9 cellular contexts compared by ENCODE assay signal in the genomic region with DNA sequence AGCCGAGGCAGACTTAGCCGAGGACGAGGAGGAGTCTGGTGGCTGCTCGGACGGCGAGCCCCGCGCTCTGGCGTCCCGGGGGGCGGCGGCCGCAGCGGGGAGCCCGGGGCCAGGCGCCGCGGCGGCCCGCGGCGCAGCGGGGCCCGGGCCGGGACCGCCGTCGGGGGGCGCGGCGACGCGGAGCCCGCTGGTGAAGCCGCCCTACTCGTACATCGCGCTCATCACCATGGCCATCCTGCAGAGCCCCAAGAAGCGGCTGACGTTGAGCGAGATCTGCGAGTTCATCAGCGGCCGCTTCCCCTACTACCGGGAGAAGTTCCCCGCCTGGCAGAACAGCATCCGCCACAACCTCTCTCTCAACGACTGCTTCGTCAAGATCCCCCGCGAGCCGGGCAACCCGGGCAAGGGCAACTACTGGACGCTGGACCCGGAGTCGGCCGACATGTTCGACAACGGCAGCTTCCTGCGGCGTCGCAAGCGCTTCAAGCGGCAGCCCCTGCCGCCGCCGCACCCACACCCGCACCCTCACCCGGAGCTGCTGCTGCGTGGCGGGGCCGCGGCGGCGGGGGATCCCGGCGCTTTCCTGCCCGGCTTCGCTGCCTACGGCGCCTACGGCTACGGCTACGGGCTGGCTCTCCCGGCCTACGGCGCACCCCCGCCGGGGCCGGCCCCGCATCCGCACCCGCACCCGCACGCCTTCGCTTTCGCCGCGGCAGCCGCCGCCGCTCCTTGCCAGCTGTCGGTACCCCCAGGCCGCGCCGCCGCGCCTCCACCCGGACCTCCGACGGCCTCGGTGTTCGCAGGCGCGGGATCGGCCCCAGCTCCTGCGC. TPM values are rescaled to one million over a fixed set of nuclear protein-coding genes. Genes with fewer than 3 reads are reported as not detected.
DNase-seq lines count a peak whose midpoint lies in the region; ATAC-seq, FAIRE-seq and TF ChIP-seq lines count a peak whose summit lies in the region.
"Had no signal": no experiment of that assay in that cellular context is flagged by ENCODE, and none has a peak within 500 bp of the region (broad histone marks: within the 10 kb centered on the region; RNA-seq: fewer than 3 reads in every experiment).

No MANE protein-coding gene starts in this region.

- peak overlapping the region; percentile 78 for H3K4me2 ChIP-seq in A549

- DNase-seq in A549 (ENCODE audit: low read depth in 1 of 2, low spot score in 1 of 2): no peak
- peak; percentile 31 for DNase-seq in activated CD8-positive, alpha-beta memory T cell treated with anti-CD3 and anti-CD28 coated beads, Interleukin-2, amount 50 U/mL, for 4 hours
- DNase-seq in iPS DF 6.9 (ENCODE audit: low read depth, low spot score): no peak
- no peak for DNase-seq in stomach
- DNase-seq in amniotic stem cell (lab: John Stamatoyannopoulos, UW): no peak
- DNase-seq in GM10248 (ENCODE audit: extremely low spot score): no peak
- DNase-seq in NCI-H2171 treated with DMSO at 0.1 percent for 48 hours (lab: John Stamatoyannopoulos, UW): no peak

- TF ChIP-seq RAD21 in A549 (conservative IDR thresholded peaks at IDR 0.05 in 1 of 2, IDR thresholded peaks at IDR 0.05 in 1 of 2): no peak

- peak overlapping the region; percentile 95 to 99 for H3K27ac ChIP-seq in A549
- no peak overlapping the region for H3K27ac ChIP-seq in iPS DF 6.9 (ENCODE audit: low read length)
- peak overlapping the region in 4 of 5 donors; percentile 77 to 89 (median 82) for H3K27ac ChIP-seq in stomach

- H3K4me1 ChIP-seq in A549: peaks cover 7% of the 10 kb centered on the region; the same call in 1 of the 3 replicates
- peaks cover 3% of the 10 kb centered on the region; the same call in 1 of the 2 replicates for H3K4me1 ChIP-seq in iPS DF 6.9 (ENCODE audit: control insufficient read depth, insufficient read depth, low read length)
- H3K4me1 ChIP-seq in stomach: peaks cover 43 to 57% (median 50%) of the 10 kb centered on the region in 4 donors

- H3K36me3 ChIP-seq in iPS DF 6.9 (ENCODE audit: control insufficient read depth, insufficient read depth, low read length): no peaks in the 10 kb centered on the region; the same call in 1 of the 2 replicates
- H3K36me3 ChIP-seq in stomach: no peaks in the 10 kb centered on the region

- POLR2A ChIA-PET in A549 (lab: Yijun Ruan, JAX): interaction anchor here (1.2 to 1.8 kb wide), 5 partner anchors 50 to 272 kb away, joined by 4 to 13 read pairs (median 5); a partner anchor contains a TSS
- POLR2A ChIA-PET in GM10248 (lab: Yijun Ruan, JAX): no interaction called here

- H3K27me3 ChIP-seq in iPS DF 6.9 (ENCODE audit: control insufficient read depth, insufficient read depth, low read length): peaks cover 88% of the 10 kb centered on the region
- peaks cover 29 to 100% (median 61%) of the 10 kb centered on the region in 3 donors for H3K27me3 ChIP-seq in stomach

- FAIRE-seq in A549 (lab: Jason Lieb, UNC): no peak
- FAIRE-seq: endometrium had no signal

- WGBS in A549 (ENCODE audit: missing lambda C conversion rate): 37% methylated on average over 8 of the region's 117 CpGs
- WGBS in iPS DF 6.9 (ENCODE audit: insufficient coverage, insufficient read length): no CpG with 5 or more reads among the region's 117 CpGs
- 2 to 9% (median 3%) methylated on average over 9 to 117 of the region's 117 CpGs for WGBS in stomach, 5 donors

- TF ChIP-seq CTCF in A549 (IDR thresholded peaks at IDR 0.05) (no peak), stomach (IDR thresholded peaks at IDR 0.05) (no peak), GM10248 (IDR thresholded peaks at IDR 0.05; ENCODE audit: control extremely low read depth, extremely low read depth, low read depth, missing control alignments) (no peak)

- H3K9me3 ChIP-seq in A549 (no peaks in the 10 kb centered on the region), iPS DF 6.9 (ENCODE audit: control insufficient read depth, insufficient read depth, low read length) (no peaks in the 10 kb centered on the region), stomach (no peaks in the 10 kb centered on the region)

- intact Hi-C loops in stomach (cut with DNase I; ENCODE audit: low total_unique reads): no loop called here

- no peak for ATAC-seq in A549
- ATAC-seq in HG02588 (IDR thresholded peaks at IDR 0.05; ENCODE audit: unreplicated experiment): peak; percentile 1

- H3K4me3 ChIP-seq in A549: peak overlapping the region; percentile 96
- peak overlapping the region; percentile 68; the same call in 1 of the 2 replicates for H3K4me3 ChIP-seq in iPS DF 6.9 (ENCODE audit: low read length)
- peak overlapping the region; percentile 52 to 85 (median 62) for H3K4me3 ChIP-seq in stomach

- CTCF ChIA-PET in A549 (lab: Yijun Ruan, JAX): interaction anchor here (0.5 to 12.6 kb wide), 31 partner anchors 7 to 322 kb away, joined by 3 to 313 read pairs (median 6); no protein-coding TSS in a partner anchor
- CTCF ChIA-PET in GM10248 (lab: Yijun Ruan, JAX): interaction anchor here (0.7 to 8.6 kb wide), 44 partner anchors 9 to 362 kb away, joined by 3 to 226 read pairs (median 5); a partner anchor contains a TSS

- TF ChIP-seq EP300 in A549 (IDR thresholded peaks at IDR 0.05): no peak
- no peak for TF ChIP-seq EP300 in stomach (IDR thresholded peaks at IDR 0.05)

- TF ChIP-seq POLR2A in A549 (IDR thresholded peaks at IDR 0.05; ENCODE audit: low read length) (no peak), stomach (IDR thresholded peaks at IDR 0.05) (no peak)

TF ChIP-seq in A549, 52 proteins besides CTCF, POLR2A, EP300 and RAD21:
- TF ChIP-seq FOSL2 (IDR thresholded peaks at IDR 0.05) (no peak), FOSL2 (CRISPR knock-in tag; IDR thresholded peaks at IDR 0.05) (no peak), RCOR1 (IDR thresholded peaks at IDR 0.05; ENCODE audit: low read depth, low read length) (no peak), ZFP36 (IDR thresholded peaks at IDR 0.05; ENCODE audit: borderline replicate concordance, partially characterized antibody) (no peak), ZSCAN20 (CRISPR knock-in tag; IDR thresholded peaks at IDR 0.05) (no peak), NFE2L2 (conservative IDR thresholded peaks at IDR 0.05; ENCODE audit: low read length) (no peak), PHF8 (IDR thresholded peaks at IDR 0.05; ENCODE audit: borderline replicate concordance, low read depth) (no peak), EHF (CRISPR knock-in tag; IDR thresholded peaks at IDR 0.05) (no peak)
- TF ChIP-seq, protein P1, sequence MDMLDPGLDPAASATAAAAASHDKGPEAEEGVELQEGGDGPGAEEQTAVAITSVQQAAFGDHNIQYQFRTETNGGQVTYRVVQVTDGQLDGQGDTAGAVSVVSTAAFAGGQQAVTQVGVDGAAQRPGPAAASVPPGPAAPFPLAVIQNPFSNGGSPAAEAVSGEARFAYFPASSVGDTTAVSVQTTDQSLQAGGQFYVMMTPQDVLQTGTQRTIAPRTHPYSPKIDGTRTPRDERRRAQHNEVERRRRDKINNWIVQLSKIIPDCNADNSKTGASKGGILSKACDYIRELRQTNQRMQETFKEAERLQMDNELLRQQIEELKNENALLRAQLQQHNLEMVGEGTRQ (IDR thresholded peaks at IDR 0.05): no peak
- TF ChIP-seq, protein P2, sequence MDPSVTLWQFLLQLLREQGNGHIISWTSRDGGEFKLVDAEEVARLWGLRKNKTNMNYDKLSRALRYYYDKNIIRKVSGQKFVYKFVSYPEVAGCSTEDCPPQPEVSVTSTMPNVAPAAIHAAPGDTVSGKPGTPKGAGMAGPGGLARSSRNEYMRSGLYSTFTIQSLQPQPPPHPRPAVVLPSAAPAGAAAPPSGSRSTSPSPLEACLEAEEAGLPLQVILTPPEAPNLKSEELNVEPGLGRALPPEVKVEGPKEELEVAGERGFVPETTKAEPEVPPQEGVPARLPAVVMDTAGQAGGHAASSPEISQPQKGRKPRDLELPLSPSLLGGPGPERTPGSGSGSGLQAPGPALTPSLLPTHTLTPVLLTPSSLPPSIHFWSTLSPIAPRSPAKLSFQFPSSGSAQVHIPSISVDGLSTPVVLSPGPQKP (IDR thresholded peaks at IDR 0.05; ENCODE audit: low read depth, low read length): no peak
TF ChIP-seq in A549: peak in this region for 0.

RNA-seq across cellular contexts. Expression of a gene that starts 0.7 kb away (rescaled TPM):
- polyA plus RNA-seq in A549 (2011; rRNA removed) (0.12 and 0.13 TPM in 2 replicates), A549 (2017; fragmentation: RNase III; extraction: RNeasy Plus Mini Kit Qiagen cat#74134 plus additional on column Dnase treatment) (0.22 to 0.50 TPM (median 0.35 TPM) in 3 replicates), stomach (under 1 TPM in 2 of 3 donors, not detected in 1; 0.12 to 0.13 TPM)
- 0.17 and 0.25 TPM in 2 replicates for polyA plus RNA-seq in A549 (2012; cell fraction: cytosol; rRNA removed)
- polyA plus RNA-seq in A549 (2012; cell fraction: nucleus; rRNA removed): 0.24 and 0.38 TPM in 2 replicates
- 0.17 and 0.24 TPM in 2 replicates for polyA minus RNA-seq in A549 (2011; rRNA and poly(A)+ RNA removed)
- total RNA-seq in stomach: 10 to 100 TPM in 1 of 5 donors, under 1 TPM in 1, not detected in 3; under 0.01 to 47.5 TPM

RNA-seq across cellular contexts. Expression of a gene that starts 22.5 kb away (rescaled TPM):
- polyA plus RNA-seq in A549 (2011; rRNA removed): not detected in 2 replicates
- polyA plus RNA-seq in A549 (2012; cell fraction: cytosol; rRNA removed): 0.05 TPM in 1 of 2 replicates, not detected in the other
- polyA plus RNA-seq in A549 (2012; cell fraction: nucleus; rRNA removed): 0.16 and 0.29 TPM in 2 replicates
- polyA plus RNA-seq in A549 (2017; fragmentation: RNase III; extraction: RNeasy Plus Mini Kit Qiagen cat#74134 plus additional on column Dnase treatment): 0.04 to 0.09 TPM (median 0.08 TPM) in 3 replicates
- polyA minus RNA-seq in A549 (2011; rRNA and poly(A)+ RNA removed): 0.10 TPM in 1 of 2 replicates, not detected in the other
- total RNA-seq in stomach: not detected
- polyA plus RNA-seq in stomach: not detected
